18 cellular contexts compared by ENCODE assay signal in the genomic region with DNA sequence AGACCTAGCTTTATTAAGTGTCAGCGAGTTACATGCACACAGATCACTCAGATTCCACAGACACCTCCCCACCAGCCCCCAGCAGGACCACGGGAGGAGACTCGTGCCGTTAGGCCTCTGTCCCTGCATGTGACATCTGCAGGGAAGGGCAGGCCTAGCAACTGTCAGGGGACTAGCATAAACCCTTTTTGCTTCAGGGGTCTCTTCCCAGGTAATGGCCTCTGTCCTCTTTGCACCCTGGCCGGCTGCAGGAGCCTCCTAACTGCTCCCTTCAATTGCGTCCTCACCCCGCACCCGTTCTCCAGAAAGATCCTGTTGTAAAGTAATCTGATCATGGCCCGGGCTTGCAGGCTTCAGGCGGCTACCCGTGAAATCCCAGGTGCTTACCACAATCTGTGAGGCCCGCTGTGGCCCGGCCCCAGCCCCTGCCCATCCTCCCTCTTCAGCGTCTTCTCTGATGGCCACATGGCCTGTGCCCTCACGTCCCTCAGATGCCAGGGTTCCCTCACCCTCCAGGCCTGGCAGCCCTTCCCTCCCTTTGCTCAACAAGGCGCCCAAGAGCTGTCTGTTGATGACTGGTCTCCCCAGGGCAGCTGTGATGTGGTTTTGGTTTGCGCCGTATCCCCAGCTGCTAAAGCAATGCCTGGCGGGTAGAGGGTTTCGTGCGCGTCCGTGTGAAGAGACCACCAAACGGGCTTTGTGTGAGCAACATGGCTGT. TPM values are rescaled to one million over a fixed set of nuclear protein-coding genes. Genes with fewer than 3 reads are reported as not detected.
DNase-seq lines count a peak whose midpoint lies in the region; ATAC-seq, FAIRE-seq and TF ChIP-seq lines count a peak whose summit lies in the region.
"Had no signal": no experiment of that assay in that cellular context is flagged by ENCODE, and none has a peak within 500 bp of the region (broad histone marks: within the 10 kb centered on the region; RNA-seq: fewer than 3 reads in every experiment).

No MANE protein-coding gene starts in this region.

- H2AK5ac ChIP-seq in H1 (ENCODE audit: low read depth, low read length): peak overlapping the region; percentile 99; the same call in 1 of the 2 replicates

- H3K9ac ChIP-seq in NT2/D1 (ENCODE audit: insufficient read length, low read depth) (peak overlapping the region; percentile 87), H1 (replicated peaks in 1 of 4; ENCODE audit: extremely low read depth in 1 of 4, low read depth in 3 of 4, low read length in 3 of 4) (peak overlapping the region in 3 of 4 experiments; percentile 59 to 79 (median 76); a peak in 6 of 7 replicates)

- no peak for TF ChIP-seq CTCF in H1 (IDR thresholded peaks at IDR 0.05; ENCODE audit: control extremely low read depth in 1 of 3, insufficient read depth in 1 of 3, low read depth in 1 of 3, low read length in 3 of 3)

- H2BK12ac ChIP-seq in H1 (ENCODE audit: low read depth, low read length): peak overlapping the region; percentile 91

- TF ChIP-seq RAD21 in H1 (IDR thresholded peaks at IDR 0.05 in 1 of 2, conservative IDR thresholded peaks at IDR 0.05 in 1 of 2; ENCODE audit: low read depth in 2 of 2, low read length in 2 of 2): no peak

- no peak overlapping the region for H3K23ac ChIP-seq in H1 (ENCODE audit: insufficient read length)

- no peaks in the 10 kb centered on the region; the same call in 1 of the 2 replicates for H3K79me1 ChIP-seq in H1 (ENCODE audit: low read depth, low read length)

- H2BK15ac ChIP-seq in H1 (ENCODE audit: low read length): peak overlapping the region; percentile 89; the same call in 1 of the 2 replicates

- H3K4me1 ChIP-seq in NT2/D1 (ENCODE audit: insufficient read depth, insufficient read length) (peaks cover 14% of the 10 kb centered on the region), H1 (replicated peaks in 1 of 4; ENCODE audit: control insufficient read depth in 3 of 4, insufficient read depth in 4 of 4, low read length in 3 of 4) (peaks cover 12 to 25% (median 21%) of the 10 kb centered on the region in 4 experiments), neuron (ENCODE audit: insufficient read depth, low read length) (peaks cover 15% of the 10 kb centered on the region)

- H4K8ac ChIP-seq in H1 (ENCODE audit: extremely low read depth, insufficient read depth, low read length): peak overlapping the region; percentile 81

- peak overlapping the region; percentile 90 for H3K27ac ChIP-seq in H1 (ENCODE audit: low read depth, low read length)
- H3K27ac ChIP-seq: brain microvascular endothelial cell, C4-2B had no signal

- no peaks in the 10 kb centered on the region for H3K9me3 ChIP-seq in NT2/D1 (ENCODE audit: insufficient read depth, low read length)
- no peaks in the 10 kb centered on the region for H3K9me3 ChIP-seq in H1 (ENCODE audit: insufficient read depth in 2 of 2, low read depth in 1 of 2, low read length in 1 of 2)
- no peaks in the 10 kb centered on the region for H3K9me3 ChIP-seq in neuron (ENCODE audit: low read length)

- H2AFZ ChIP-seq in H1 (ENCODE audit: low read length): no peak overlapping the region
- peak overlapping the region; percentile 21 for H2AFZ ChIP-seq in neuron (ENCODE audit: low read depth, low read length)

- peak overlapping the region; percentile 63 for H3K56ac ChIP-seq in H1 (replicated peaks; ENCODE audit: insufficient read length, low read depth, low read length)

- H3K4ac ChIP-seq in H1 (replicated peaks; ENCODE audit: insufficient read length, low read depth, low read length): peak overlapping the region; percentile 86

- no peaks in the 10 kb centered on the region for H3K23me2 ChIP-seq in H1 (ENCODE audit: low read depth, low read length)

- H2BK20ac ChIP-seq in H1 (ENCODE audit: low read length): peak overlapping the region; percentile 77

- H4K20me1 ChIP-seq in H1 (replicated peaks in 1 of 2; ENCODE audit: control insufficient read depth in 1 of 2, insufficient read depth in 2 of 2, low read length in 2 of 2): no peaks in the 10 kb centered on the region

- WGBS in H1 (ENCODE audit: extremely low coverage in 1 of 2, insufficient coverage in 1 of 2, insufficient read length in 1 of 2, insufficient replicate concordance in 2 of 2, low coverage in 1 of 2, low lambda C conversion rate in 2 of 2, missing lambda C conversion rate in 1 of 2), 2 experiments: 46% methylated on average over 24 of the region's 24 CpGs; no CpG with 5 or more reads in 1 of the 2 experiments

- H3K27me3 ChIP-seq in H7 (ENCODE audit: control insufficient read depth, insufficient read depth, low read length): no peaks in the 10 kb centered on the region
- no peaks in the 10 kb centered on the region for H3K27me3 ChIP-seq in NT2/D1 (ENCODE audit: insufficient read depth, insufficient read length)
- no peaks in the 10 kb centered on the region for H3K27me3 ChIP-seq in H1 (replicated peaks in 1 of 4; ENCODE audit: control insufficient read depth in 3 of 4, extremely low read depth in 1 of 4, insufficient read depth in 3 of 4, low read length in 3 of 4)
- H3K27me3 ChIP-seq in neuron (ENCODE audit: insufficient read depth, low read length): no peaks in the 10 kb centered on the region
- H3K27me3 ChIP-seq: brain microvascular endothelial cell had no signal

- FAIRE-seq in H1 (lab: Jason Lieb, UNC): no peak

- peak in 1 of 2 experiments; percentile 74; a peak in 1 of 3 replicates for TF ChIP-seq POLR2A in H1 (IDR thresholded peaks at IDR 0.05; ENCODE audit: control extremely low read depth in 1 of 2, low read depth in 2 of 2, low read length in 2 of 2)

- H2BK120ac ChIP-seq in H1 (replicated peaks; ENCODE audit: low read depth, low read length): peak overlapping the region; percentile 93

- peak overlapping the region; percentile 98 for H4K5ac ChIP-seq in H1 (ENCODE audit: insufficient read length, low read depth, low read length)

- H2BK5ac ChIP-seq in H1 (ENCODE audit: low read depth, low read length): peak overlapping the region; percentile 97

- H4K91ac ChIP-seq in H1 (replicated peaks; ENCODE audit: insufficient read length, low read length): peak overlapping the region; percentile 99

- peak overlapping the region; percentile 8 for H3K14ac ChIP-seq in H1 (ENCODE audit: insufficient read length)

- no peak for ATAC-seq in HG03039 (IDR thresholded peaks at IDR 0.05; ENCODE audit: unreplicated experiment)
- ATAC-seq: Right ventricle myocardium inferior; stimulated activated naive B cell treated with anti-CD40 and anti-IgM and Interleukin-4, amounts not matched to agents 10 μg/mL and 1 μg/mL and 100 μg/mL, for 72 hours had no signal

- peak overlapping the region; percentile 98 for H3K18ac ChIP-seq in H1 (ENCODE audit: extremely low read depth, low read length)

- H3K36me3 ChIP-seq in H7 (replicated peaks; ENCODE audit: control insufficient read depth, insufficient read depth, low read length) (peaks cover 5% of the 10 kb centered on the region), NT2/D1 (ENCODE audit: insufficient read depth, insufficient read length, low read length) (peaks cover 34% of the 10 kb centered on the region), H1 (ENCODE audit: control insufficient read depth in 2 of 4, insufficient read depth in 4 of 4, low read length in 3 of 4) (peaks cover 0 to 18% (median 4%) of the 10 kb centered on the region in 4 experiments; a peak in 3 of 8 replicates), neuron (ENCODE audit: insufficient read depth, low read length) (peaks cover 13% of the 10 kb centered on the region)

- no peak overlapping the region for H3K4me3 ChIP-seq in H7 (ENCODE audit: insufficient read depth, low read depth, low read length)
- H3K4me3 ChIP-seq in NT2/D1 (ENCODE audit: insufficient read length, low read depth): no peak overlapping the region
- H3K4me3 ChIP-seq in H1 (ENCODE audit: extremely low read depth in 1 of 4, insufficient read depth in 2 of 4, low read depth in 3 of 4, low read length in 4 of 4): peak overlapping the region in 2 of 4 experiments; percentile 21 to 36; a peak in 3 of 8 replicates
- no peak overlapping the region for H3K4me3 ChIP-seq in neuron (ENCODE audit: low read length)

- POLR2A ChIA-PET in H1 (lab: Charles Lee; ENCODE audit: partially characterized antibody): interaction anchor here (0.7 to 5.0 kb wide), 19 partner anchors 10 to 243 kb away, joined by 3 to 54 read pairs (median 4); partner anchors contain the start of genes CARHSP1, LITAFD and TMEM114

- DNase-seq in H7 (peak; percentile 21), NT2/D1 (ENCODE audit: low read depth, low spot score) (no peak), H1 (ENCODE audit: low read depth in 1 of 2, low spot score in 2 of 2) (no peak), activated T-cell treated with anti-CD3 and anti-CD28 coated beads for 4 hours (no peak)
- DNase-seq in stimulated activated CD4-positive, alpha-beta T cell treated with anti-CD3 and anti-CD28 coated beads, Interleukin-15, amount 100 ng/mL, for 24 hours: no peak
- DNase-seq: activated CD4-positive, alpha-beta T cell treated with anti-CD3 and anti-CD28 coated beads, Interleukin-2, amount 50 U/mL, for 1 hour; activated effector memory CD4-positive, alpha-beta T cell treated with Interleukin-2 at 50 U/mL for 16 hours; brain microvascular endothelial cell; NCI-H1694 treated with DMSO at 0.1 percent for 48 hours; NCI-H524 treated with DMSO at 0.1 percent for 48 hours; stimulated activated CD4-positive, alpha-beta T cell treated with anti-CD3 and anti-CD28 coated beads, Interleukin-4, amount 100 ng/mL, for 4 hours; stimulated activated naive B cell treated with anti-CD40 and anti-IgM and Interleukin-4, amounts not matched to agents 10 μg/mL and 1 μg/mL and 100 μg/mL, for 72 hours; T-helper 9 cell had no signal

- peaks cover 0 to 10% of the 10 kb centered on the region in 2 experiments; a peak in 1 of 4 replicates for H3K79me2 ChIP-seq in H1 (ENCODE audit: control insufficient read depth in 1 of 2, insufficient read depth in 2 of 2, low read length in 2 of 2)

- H3K4me2 ChIP-seq in H1 (ENCODE audit: insufficient read depth in 1 of 2, low read depth in 2 of 2, low read length in 2 of 2): peak overlapping the region; percentile 61 to 72

- CTCF ChIA-PET in H1 (lab: Charles Lee; ENCODE audit: partially characterized antibody): interaction anchor here (1.2 to 1.7 kb wide), 4 partner anchors 42 to 197 kb away, joined by 3 to 4 read pairs (median 4); no protein-coding TSS in a partner anchor

- no peak for TF ChIP-seq EP300 in H1 (IDR thresholded peaks at IDR 0.05; ENCODE audit: borderline replicate concordance in 1 of 2, low read depth in 2 of 2, low read length in 2 of 2)

RNA-seq across cellular contexts. Expression of gene PMM2, which starts 34.9 kb away (rescaled TPM):
- total RNA-seq in H7 (2014; rRNA removed; shearing (Covaris generic)): 36.5 and 49.1 TPM in 2 replicates
- 47.0 and 49.4 TPM in 2 replicates for total RNA-seq in H1 (2021; fragmentation: NEBNext Ultra II Directional; extraction: Animal tissue kit (Norgen Biotek cat#: 25700))
- 26.2 and 40.0 TPM in 2 replicates for polyA plus RNA-seq in H1 (2011; rRNA removed)
- polyA plus RNA-seq in H1 (2011; cell fraction: cytosol; rRNA removed): 30.8 TPM
- polyA plus RNA-seq in H1 (2011; cell fraction: nucleus; rRNA removed): 27.0 TPM
- polyA plus RNA-seq in H1 (2012, experiment 1 of 2): 37.0 to 41.9 TPM (median 40.4 TPM) in 4 replicates
- 33.6 TPM for polyA plus RNA-seq in H1 (2012, experiment 2 of 2)
- 47.0 TPM for polyA plus RNA-seq in H1 (2013, experiment 1 of 2)
- 45.2 TPM for polyA plus RNA-seq in H1 (2013, experiment 2 of 2)
- 15.1 TPM in 2 replicates for polyA minus RNA-seq in H1 (2011; rRNA and poly(A)+ RNA removed)
- polyA minus RNA-seq in H1 (2011; cell fraction: cytosol; rRNA and poly(A)+ RNA removed): 23.6 TPM
- polyA minus RNA-seq in H1 (2011; cell fraction: nucleus; rRNA and poly(A)+ RNA removed): 22.8 TPM

RNA-seq across cellular contexts. Expression of gene TMEM186, which starts 35.1 kb away (rescaled TPM):
- 8.2 and 12.1 TPM in 2 replicates for total RNA-seq in H7 (2014; rRNA removed; shearing (Covaris generic))
- 13.1 and 14.3 TPM in 2 replicates for total RNA-seq in H1 (2021; fragmentation: NEBNext Ultra II Directional; extraction: Animal tissue kit (Norgen Biotek cat#: 25700))
- polyA plus RNA-seq in H1 (2011; rRNA removed): 10.5 and 13.1 TPM in 2 replicates
- polyA plus RNA-seq in H1 (2011; cell fraction: cytosol; rRNA removed): 14.6 TPM
- 9.6 TPM for polyA plus RNA-seq in H1 (2011; cell fraction: nucleus; rRNA removed)
- 17.3 to 18.4 TPM (median 17.8 TPM) in 4 replicates for polyA plus RNA-seq in H1 (2012, experiment 1 of 2)
- 6.8 TPM for polyA plus RNA-seq in H1 (2012, experiment 2 of 2)
- 9.0 TPM for polyA plus RNA-seq in H1 (2013, experiment 1 of 2)
- polyA plus RNA-seq in H1 (2013, experiment 2 of 2): 9.3 TPM
- polyA minus RNA-seq in H1 (2011; rRNA and poly(A)+ RNA removed): 14.3 and 15.0 TPM in 2 replicates
- 6.2 TPM for polyA minus RNA-seq in H1 (2011; cell fraction: cytosol; rRNA and poly(A)+ RNA removed)
- polyA minus RNA-seq in H1 (2011; cell fraction: nucleus; rRNA and poly(A)+ RNA removed): 7.2 TPM

RNA-seq across cellular contexts. Expression of gene CARHSP1, which starts 36.3 kb away (rescaled TPM):
- total RNA-seq in H7 (2014; rRNA removed; shearing (Covaris generic)): 324 and 345 TPM in 2 replicates
- total RNA-seq in H1 (2021; fragmentation: NEBNext Ultra II Directional; extraction: Animal tissue kit (Norgen Biotek cat#: 25700)): 300 and 326 TPM in 2 replicates
- polyA plus RNA-seq in H1 (2011; rRNA removed): 292 and 364 TPM in 2 replicates
- polyA plus RNA-seq in H1 (2011; cell fraction: cytosol; rRNA removed): 283 TPM
- polyA plus RNA-seq in H1 (2011; cell fraction: nucleus; rRNA removed): 318 TPM
- 259 to 418 TPM (median 380 TPM) in 4 replicates for polyA plus RNA-seq in H1 (2012, experiment 1 of 2)
- polyA plus RNA-seq in H1 (2012, experiment 2 of 2): 407 TPM
- polyA plus RNA-seq in H1 (2013, experiment 1 of 2): 117 TPM
- 115 TPM for polyA plus RNA-seq in H1 (2013, experiment 2 of 2)
- 252 and 270 TPM in 2 replicates for polyA minus RNA-seq in H1 (2011; rRNA and poly(A)+ RNA removed)
- 191 TPM for polyA minus RNA-seq in H1 (2011; cell fraction: cytosol; rRNA and poly(A)+ RNA removed)
- 137 TPM for polyA minus RNA-seq in H1 (2011; cell fraction: nucleus; rRNA and poly(A)+ RNA removed)

RNA-seq across cellular contexts. Expression of gene LITAFD, which starts 49.6 kb away (rescaled TPM):
- not detected in 2 replicates for total RNA-seq in H7 (2014; rRNA removed; shearing (Covaris generic))
- total RNA-seq in H1 (2021; fragmentation: NEBNext Ultra II Directional; extraction: Animal tissue kit (Norgen Biotek cat#: 25700)): not detected in 2 replicates
- polyA plus RNA-seq in H1 (2011; rRNA removed): not detected in 2 replicates
- not detected for polyA plus RNA-seq in H1 (2011; cell fraction: cytosol; rRNA removed)
- not detected for polyA plus RNA-seq in H1 (2011; cell fraction: nucleus; rRNA removed)
- not detected in 4 replicates for polyA plus RNA-seq in H1 (2012, experiment 1 of 2)
- polyA plus RNA-seq in H1 (2012, experiment 2 of 2): not detected
- polyA plus RNA-seq in H1 (2013, experiment 1 of 2): not detected
- not detected for polyA plus RNA-seq in H1 (2013, experiment 2 of 2)
- not detected in 2 replicates for polyA minus RNA-seq in H1 (2011; rRNA and poly(A)+ RNA removed)
- not detected for polyA minus RNA-seq in H1 (2011; cell fraction: cytosol; rRNA and poly(A)+ RNA removed)
- not detected for polyA minus RNA-seq in H1 (2011; cell fraction: nucleus; rRNA and poly(A)+ RNA removed)
- total RNA-seq: G401, Right ventricle myocardium inferior had no signal
